ENCODE assay signal across 20 cellular contexts in genomic region chr3:33187368-33187634, GRCh38. TPM values are rescaled to one million over a fixed set of nuclear protein-coding genes. Genes with fewer than 3 reads are reported as not detected.
DNase-seq lines count a peak whose midpoint lies in the region; ATAC-seq, FAIRE-seq and TF ChIP-seq lines count a peak whose summit lies in the region.
"Had no signal": no experiment of that assay in that cellular context is flagged by ENCODE, and none has a peak within 500 bp of the region (broad histone marks: within the 10 kb centered on the region; RNA-seq: fewer than 3 reads in every experiment).

No MANE protein-coding gene starts in this region.

- H3K9me3 ChIP-seq in PC-3 (ENCODE audit: low read length) (no peaks in the 10 kb centered on the region), small intestine (ENCODE audit: control insufficient read depth, low read depth) (no peaks in the 10 kb centered on the region)
- H3K9me3 ChIP-seq: Caco-2, SJCRH30 had no signal

- peaks cover 19% of the 10 kb centered on the region for H3K27me3 Mint-ChIP-seq in activated T-cell treated with anti-CD3 and anti-CD28 coated beads, Interleukin-2, amount 50 U/mL, for 24 hours

- H3K27me3 ChIP-seq in PC-3 (ENCODE audit: low read length) (no peaks in the 10 kb centered on the region), small intestine (ENCODE audit: control insufficient read depth in 2 of 2, insufficient read depth in 2 of 2, low read length in 2 of 2) (no peaks in the 10 kb centered on the region)
- H3K27me3 ChIP-seq: SJCRH30 had no signal

- no peak overlapping the region for H3K4me3 Mint-ChIP-seq in activated T-cell treated with anti-CD3 and anti-CD28 coated beads, Interleukin-2, amount 50 U/mL, for 24 hours
- H3K4me3 Mint-ChIP-seq: GM23338 had no signal

- H3K4me3 ChIP-seq in PC-3 (ENCODE audit: low read length) (no peak overlapping the region), choroid plexus epithelial cell (ENCODE audit: low read depth, low read length) (no peak overlapping the region), small intestine (ENCODE audit: low read depth in 1 of 2, low read length in 2 of 2) (no peak overlapping the region)
- H3K4me3 ChIP-seq: GM12878, GM23338, SJCRH30 had no signal

- intact Hi-C loops in PC-3 (cut with micrococcal nuclease) = no loop called here

- no peaks in the 10 kb centered on the region for H3K36me3 ChIP-seq in PC-3 (ENCODE audit: low read depth, low read length)
- H3K36me3 ChIP-seq in small intestine (ENCODE audit: control insufficient read depth in 2 of 2, insufficient read depth in 2 of 2, low read length in 2 of 2) = no peaks in the 10 kb centered on the region
- H3K36me3 ChIP-seq: SJCRH30 had no signal

- no peaks in the 10 kb centered on the region for H3K36me3 Mint-ChIP-seq in activated T-cell treated with anti-CD3 and anti-CD28 coated beads, Interleukin-2, amount 50 U/mL, for 24 hours (ENCODE audit: low read depth)

- H3K4me1 ChIP-seq in PC-3 (ENCODE audit: insufficient read depth, low read length) (peaks cover 3% of the 10 kb centered on the region; the same call in 1 of the 2 replicates), small intestine (ENCODE audit: control insufficient read depth in 2 of 2, insufficient read depth in 1 of 2, low read depth in 1 of 2, low read length in 1 of 2) (no peaks in the 10 kb centered on the region)
- H3K4me1 ChIP-seq: SJCRH30 had no signal

- FAIRE-seq in small intestine (lab: Jason Lieb, UNC) (no peak), D721Med (lab: Jason Lieb, UNC) (no peak)
- FAIRE-seq: G401.6, GM12878 had no signal

- 83 to 94% (median 84%) methylated on average over 3 of the region's 3 CpGs for WGBS in small intestine, 3 donors

- no peaks in the 10 kb centered on the region for H3F3A ChIP-seq in PC-3 (ENCODE audit: low read length, unreplicated experiment)

- H3K9me3 Mint-ChIP-seq in activated T-cell treated with anti-CD3 and anti-CD28 coated beads, Interleukin-2, amount 50 U/mL, for 24 hours = peaks cover 8% of the 10 kb centered on the region
- H3K9me3 Mint-ChIP-seq: GM23338 had no signal

- POLR2A ChIA-PET in PC-3 (lab: Charles Lee; ENCODE audit: unreplicated experiment) = no interaction called here

- H3K27ac ChIP-seq in PC-3 (ENCODE audit: low read length) (no peak overlapping the region), small intestine (ENCODE audit: low read depth in 1 of 2, low read length in 1 of 2) (no peak overlapping the region)
- H3K27ac ChIP-seq: SJCRH30 had no signal

- H3K4me1 Mint-ChIP-seq in activated T-cell treated with anti-CD3 and anti-CD28 coated beads, Interleukin-2, amount 50 U/mL, for 24 hours (ENCODE audit: low read depth) = no peaks in the 10 kb centered on the region

- ATAC-seq in PC-3 = peak; percentile 42; the same call in 1 of the 2 replicates
- ATAC-seq: GM12878, GM23338, HCT116 had no signal

- no peak overlapping the region for H3K27ac Mint-ChIP-seq in activated T-cell treated with anti-CD3 and anti-CD28 coated beads, Interleukin-2, amount 50 U/mL, for 24 hours
- H3K27ac Mint-ChIP-seq: GM23338 had no signal

- TF ChIP-seq CTCF in PC-3 (conservative IDR thresholded peaks at IDR 0.05; ENCODE audit: low read depth, low read length) = no peak
- TF ChIP-seq CTCF in choroid plexus epithelial cell (conservative IDR thresholded peaks at IDR 0.05; ENCODE audit: low read depth, low read length) = no peak
- no peak for TF ChIP-seq CTCF in D721Med (IDR thresholded peaks at IDR 0.05; ENCODE audit: insufficient read depth, missing control alignments)

- peak; percentile 37 for DNase-seq in ELR (ENCODE audit: low read depth)
- DNase-seq in PC-3 = no peak
- peak; percentile 32 for DNase-seq in choroid plexus epithelial cell (ENCODE audit: low read depth)
- peak; percentile 26 for DNase-seq in iris pigment epithelial cell (ENCODE audit: low read depth)
- no peak for DNase-seq in activated T-cell treated with anti-CD3 and anti-CD28 coated beads, Interleukin-2, amount 50 U/mL, for 24 hours
- no peak for DNase-seq in small intestine
- no peak for DNase-seq in D721Med (ENCODE audit: insufficient read length, low spot score)
- DNase-seq in UCSD-AML1 (lab: John Stamatoyannopoulos, UW; ENCODE audit: unreplicated experiment) = no peak
- DNase-seq: ACHN, DMS79, Karpas-422, NCI-H1930, NCI-H69, SJCRH30 had no signal

- H3K4me2 ChIP-seq in PC-3 (ENCODE audit: low read length) = no peak overlapping the region
- H3K4me2 ChIP-seq: GM23338 had no signal

- H2AFZ ChIP-seq in PC-3 (ENCODE audit: low read length) = no peak overlapping the region
- H2AFZ ChIP-seq: GM23338 had no signal

- no peak overlapping the region for H3K9ac ChIP-seq in PC-3 (ENCODE audit: low read length)

- CTCF ChIA-PET in PC-3 (lab: Charles Lee) = no interaction called here

- H4K20me1 ChIP-seq in PC-3 (ENCODE audit: low read length) = no peaks in the 10 kb centered on the region

- no peaks in the 10 kb centered on the region for H3K79me2 ChIP-seq in PC-3 (ENCODE audit: low read length)

- H3K9me2 ChIP-seq in PC-3 (replicated peaks; ENCODE audit: low read length) = no peaks in the 10 kb centered on the region

- BruUV-seq in PC-3 (replicated peaks; lab: Mats Ljungman, UMichigan) = no TSS peak

RNA-seq across cellular contexts. Expression of gene SUSD5, which starts 31.3 kb away (rescaled TPM):
- not detected in 2 replicates for total RNA-seq in PC-3 (2014; rRNA removed)
- polyA plus RNA-seq in small intestine = 1 to 10 TPM in 1 of 3 donors, under 1 TPM in 1, not detected in 1; 0.27 to 2.0 TPM
- total RNA-seq: Caco-2, OCI-LY7 had no signal

Comparison
In these comparisons a context has a peak if more than half of its experiments do, and no peak if none do; other contexts are left out.
1. DNase-seq: peak in ELR (single experiment), choroid plexus epithelial cell (single experiment) and iris pigment epithelial cell (single experiment); none in PC-3 (single experiment), activated T-cell treated with anti-CD3 and anti-CD28 coated beads, Interleukin-2, amount 50 U/mL, for 24 hours (single experiment), small intestine (single experiment), D721Med (single experiment) and UCSD-AML1 (single experiment).